17 cellular contexts compared by ENCODE assay signal in genomic region chr5:39149966-39150365, GRCh38.
DNase-seq lines count a peak whose midpoint lies in the region; ATAC-seq and TF ChIP-seq lines count a peak whose summit lies in the region.
"Had no signal": no experiment of that assay in that cellular context is flagged by ENCODE, and none has a peak within 500 bp of the region (broad histone marks: within the 10 kb centered on the region; RNA-seq: fewer than 3 reads in every experiment).

No MANE protein-coding gene starts in this region.

- DNase-seq in activated naive CD4-positive, alpha-beta T cell (lab: John Stamatoyannopoulos, UW): no peak
- DNase-seq in central memory CD8-positive, alpha-beta T cell (ENCODE audit: low spot score in 2 of 2): no peak
- DNase-seq in NCI-H2107 (lab: John Stamatoyannopoulos, UW) (no peak), glutamatergic neuron (no peak), progenitor cell of endocrine pancreas (ENCODE audit: low spot score, unreplicated experiment) (no peak), T-helper 9 cell (no peak)
- DNase-seq: DMS 273 treated with DMSO at 0.1 percent for 48 hours; effector CD8-positive, alpha-beta T cell; hippocampal formation; NCI-H187; NCI-H446; nucleus accumbens; right lobe of liver had no signal

- peaks cover 18% of the 10 kb centered on the region for H3K4me1 ChIP-seq in OCI-LY1 (ENCODE audit: insufficient read depth, low read length, severe bottlenecking)
- H3K4me1 ChIP-seq: breast epithelium, right lobe of liver had no signal

- H3K4me1 Mint-ChIP-seq in activated naive CD4-positive, alpha-beta T cell treated with anti-CD3 and anti-CD28 coated beads, Interleukin-2, amount 50 U/mL, for 24 hours: peaks cover 80% of the 10 kb centered on the region
- peaks cover 62% of the 10 kb centered on the region for H3K4me1 Mint-ChIP-seq in central memory CD8-positive, alpha-beta T cell
- H3K4me1 Mint-ChIP-seq in glutamatergic neuron (ENCODE audit: low read depth, unreplicated experiment) (no peaks in the 10 kb centered on the region), progenitor cell of endocrine pancreas (ENCODE audit: low read depth) (peaks cover 6% of the 10 kb centered on the region)
- H3K4me1 Mint-ChIP-seq: mesothelial cell of epicardium had no signal

- no peak overlapping the region for H3K4me2 ChIP-seq in OCI-LY1 (ENCODE audit: low read length)

- H3K36me3 Mint-ChIP-seq in activated naive CD4-positive, alpha-beta T cell treated with anti-CD3 and anti-CD28 coated beads, Interleukin-2, amount 50 U/mL, for 24 hours: peaks cover 27% of the 10 kb centered on the region
- H3K36me3 Mint-ChIP-seq in central memory CD8-positive, alpha-beta T cell (ENCODE audit: insufficient read depth): peaks cover 57% of the 10 kb centered on the region
- H3K36me3 Mint-ChIP-seq in glutamatergic neuron (ENCODE audit: unreplicated experiment) (no peaks in the 10 kb centered on the region), progenitor cell of endocrine pancreas (ENCODE audit: insufficient read depth) (no peaks in the 10 kb centered on the region)
- H3K36me3 Mint-ChIP-seq: mesothelial cell of epicardium had no signal

- H3K9ac ChIP-seq in OCI-LY1 (ENCODE audit: low read length): no peak overlapping the region

- H3K9me3 Mint-ChIP-seq in activated naive CD4-positive, alpha-beta T cell treated with anti-CD3 and anti-CD28 coated beads, Interleukin-2, amount 50 U/mL, for 24 hours: no peaks in the 10 kb centered on the region
- H3K9me3 Mint-ChIP-seq in central memory CD8-positive, alpha-beta T cell: no peaks in the 10 kb centered on the region
- H3K9me3 Mint-ChIP-seq in glutamatergic neuron (ENCODE audit: unreplicated experiment) (no peaks in the 10 kb centered on the region), progenitor cell of endocrine pancreas (ENCODE audit: low read depth) (peaks cover 2% of the 10 kb centered on the region)
- H3K9me3 Mint-ChIP-seq: mesothelial cell of epicardium had no signal

- ATAC-seq in central memory CD8-positive, alpha-beta T cell (replicated peaks; ENCODE audit: extremely low read depth, poor library complexity, severe bottlenecking): no peak
- ATAC-seq: right lobe of liver had no signal

- H3K9me3 ChIP-seq in OCI-LY1 (ENCODE audit: low read length): no peaks in the 10 kb centered on the region
- H3K9me3 ChIP-seq: breast epithelium, right lobe of liver had no signal

- H3K4me3 Mint-ChIP-seq in activated naive CD4-positive, alpha-beta T cell treated with anti-CD3 and anti-CD28 coated beads, Interleukin-2, amount 50 U/mL, for 24 hours: peak overlapping the region; percentile 58
- H3K4me3 Mint-ChIP-seq in central memory CD8-positive, alpha-beta T cell: peak overlapping the region; percentile 17
- H3K4me3 Mint-ChIP-seq in glutamatergic neuron (ENCODE audit: unreplicated experiment): no peak overlapping the region
- no peak overlapping the region for H3K4me3 Mint-ChIP-seq in progenitor cell of endocrine pancreas (ENCODE audit: low read depth)
- H3K4me3 Mint-ChIP-seq: mesothelial cell of epicardium had no signal

- H3K27ac ChIP-seq in OCI-LY1 (ENCODE audit: low read depth, low read length, poor library complexity, severe bottlenecking): no peak overlapping the region
- H3K27ac ChIP-seq: breast epithelium, right lobe of liver had no signal

- H3K79me2 ChIP-seq in OCI-LY1 (ENCODE audit: insufficient read depth, low read length): no peaks in the 10 kb centered on the region

- H3K4me3 ChIP-seq in OCI-LY1 (ENCODE audit: low read depth, low read length, poor library complexity, severe bottlenecking): no peak overlapping the region
- H3K4me3 ChIP-seq: breast epithelium, right lobe of liver had no signal

- peak overlapping the region; percentile 83 for H2AFZ ChIP-seq in OCI-LY1 (ENCODE audit: low read length)

- H3K27me3 ChIP-seq in OCI-LY1 (ENCODE audit: insufficient read depth, low read length): no peaks in the 10 kb centered on the region
- H3K27me3 ChIP-seq: breast epithelium, right lobe of liver had no signal

- H3F3A ChIP-seq in OCI-LY1 (ENCODE audit: insufficient read depth, low read length): no peaks in the 10 kb centered on the region

- TF ChIP-seq CTCF in OCI-LY1 (IDR thresholded peaks at IDR 0.05; ENCODE audit: low read length) (no peak), glutamatergic neuron (IDR thresholded peaks at IDR 0.05; ENCODE audit: partially characterized antibody, unreplicated experiment) (no peak), progenitor cell of endocrine pancreas (IDR thresholded peaks at IDR 0.05; ENCODE audit: unreplicated experiment) (no peak)

- H3K27me3 Mint-ChIP-seq in activated naive CD4-positive, alpha-beta T cell treated with anti-CD3 and anti-CD28 coated beads, Interleukin-2, amount 50 U/mL, for 24 hours: no peaks in the 10 kb centered on the region
- H3K27me3 Mint-ChIP-seq in central memory CD8-positive, alpha-beta T cell: no peaks in the 10 kb centered on the region
- H3K27me3 Mint-ChIP-seq in glutamatergic neuron (ENCODE audit: unreplicated experiment) (no peaks in the 10 kb centered on the region), progenitor cell of endocrine pancreas (no peaks in the 10 kb centered on the region)

- H3K36me3 ChIP-seq in OCI-LY1 (ENCODE audit: insufficient read depth, low read length): no peaks in the 10 kb centered on the region
- H3K36me3 ChIP-seq: breast epithelium, right lobe of liver had no signal

- peak overlapping the region; percentile 94 for H3K27ac Mint-ChIP-seq in activated naive CD4-positive, alpha-beta T cell treated with anti-CD3 and anti-CD28 coated beads, Interleukin-2, amount 50 U/mL, for 24 hours
- H3K27ac Mint-ChIP-seq in central memory CD8-positive, alpha-beta T cell (ENCODE audit: low read depth): peak overlapping the region; percentile 87
- H3K27ac Mint-ChIP-seq in glutamatergic neuron (ENCODE audit: unreplicated experiment) (no peak overlapping the region), progenitor cell of endocrine pancreas (no peak overlapping the region)
- H3K27ac Mint-ChIP-seq: mesothelial cell of epicardium had no signal

- H3K9me2 ChIP-seq in OCI-LY1 (ENCODE audit: low read depth, low read length): no peaks in the 10 kb centered on the region

- H4K20me1 ChIP-seq in OCI-LY1 (ENCODE audit: insufficient read depth, low read length): no peaks in the 10 kb centered on the region

Comparison
In these comparisons a context has a peak if more than half of its experiments do, and no peak if none do; other contexts are left out.
1. H3K27ac Mint-ChIP-seq: peak in activated naive CD4-positive, alpha-beta T cell treated with anti-CD3 and anti-CD28 coated beads, Interleukin-2, amount 50 U/mL, for 24 hours (single experiment) and central memory CD8-positive, alpha-beta T cell (single experiment); none in glutamatergic neuron (single experiment) and progenitor cell of endocrine pancreas (single experiment).
2. H3K4me3 Mint-ChIP-seq: peak in activated naive CD4-positive, alpha-beta T cell treated with anti-CD3 and anti-CD28 coated beads, Interleukin-2, amount 50 U/mL, for 24 hours (single experiment) and central memory CD8-positive, alpha-beta T cell (single experiment); none in glutamatergic neuron (single experiment) and progenitor cell of endocrine pancreas (single experiment).